Comparison of ENCODE assay signal across 29 cellular contexts in genomic region chr4:98712607-98713006, GRCh38.
"Had no signal": no experiment of that assay in that cellular context is flagged by ENCODE, and none has a peak within 500 bp of the region (broad histone marks: within the 10 kb centered on the region; RNA-seq: fewer than 3 reads in every experiment).

No MANE protein-coding gene starts in this region.

- H3K36me3 ChIP-seq: stomach, suprapubic skin, thoracic aorta, thyroid gland, tibial artery, tibial nerve, transverse colon, upper lobe of left lung, upper lobe of right lung, uterus, vagina had no signal

- ATAC-seq: stimulated activated effector memory CD8-positive, alpha-beta T cell treated with anti-CD3 and anti-CD28 coated beads, Interleukin-12 subunit alpha, Interleukin-12 subunit beta, amount 100 ng/mL, for 72 hours; stimulated activated memory B cell treated with anti-CD40 and anti-IgM and Interleukin-4, amounts not matched to agents 10 μg/mL and 1 μg/mL and 100 μg/mL, for 72 hours; stimulated activated naive B cell treated with anti-CD40 and anti-IgM and Interleukin-4, amounts not matched to agents 10 μg/mL and 1 μg/mL and 100 μg/mL, for 72 hours; stimulated activated naive CD8-positive, alpha-beta T cell treated with anti-CD3 and anti-CD28 coated beads, Interleukin-15, amount 100 ng/mL, for 72 hours; stimulated activated naive CD8-positive, alpha-beta T cell treated with anti-CD3 and anti-CD28 coated beads, Interleukin-15, Interleukin-2, amounts not matched to agents 100 U/mL and 50 U/mL, for 24 hours; upper lobe of right lung had no signal

- DNase-seq: stimulated activated CD4-positive, alpha-beta T cell treated with anti-CD3 and anti-CD28 coated beads, Interleukin-2, amount 100 ng/mL, for 48 hours; stimulated activated CD4-positive, alpha-beta T cell treated with anti-CD3 and anti-CD28 coated beads, Interleukin-4, amount 100 ng/mL, for 1 hour; stimulated activated CD4-positive, alpha-beta T cell treated with anti-CD3 and anti-CD28 coated beads, Interleukin-4, amount 100 ng/mL, for 24 hours; stimulated activated CD4-positive, alpha-beta T cell treated with anti-CD3 and anti-CD28 coated beads, Interleukin-4, amount 100 ng/mL, for 4 hours; stimulated activated CD8-positive, alpha-beta memory T cell treated with anti-CD3 and anti-CD28 coated beads, Interleukin-4, amount 100 ng/mL, for 48 hours; stimulated activated naive B cell treated with anti-CD40 and anti-IgM and Interleukin-4, amounts not matched to agents 10 μg/mL and 1 μg/mL and 100 μg/mL, for 72 hours; stimulated activated naive CD4-positive, alpha-beta T cell; stimulated activated naive CD4-positive, alpha-beta T cell treated with Interleukin-2 at 50 U/mL for 16 hours; stimulated activated naive CD8-positive, alpha-beta T cell treated with anti-CD3 and anti-CD28 coated beads, Interleukin-15, amount 100 ng/mL, for 72 hours; stimulated activated naive CD8-positive, alpha-beta T cell treated with anti-CD3 and anti-CD28 coated beads, Interleukin-15, Interleukin-2, amounts not matched to agents 100 U/mL and 50 U/mL, for 24 hours; stomach; substantia nigra; testis; thyroid gland; tibial artery; transverse colon; trophoblast cell; upper lobe of left lung; upper lobe of right lung; uterus had no signal

- H3K4me1 ChIP-seq: stomach, suprapubic skin, testis, thyroid gland, tibial artery, tibial nerve, transverse colon, upper lobe of left lung, upper lobe of right lung, uterus, vagina had no signal

- H3K4me1 Mint-ChIP-seq: stimulated activated effector memory CD8-positive, alpha-beta T cell treated with anti-CD3 and anti-CD28 coated beads, Interleukin-12 subunit alpha, Interleukin-12 subunit beta, amount 100 ng/mL, for 72 hours; stimulated activated memory B cell treated with anti-CD40 and anti-IgM and Interleukin-4, amounts not matched to agents 10 μg/mL and 1 μg/mL and 100 μg/mL, for 72 hours; stimulated activated naive B cell treated with anti-CD40 and anti-IgM and Interleukin-4, amounts not matched to agents 10 μg/mL and 1 μg/mL and 100 μg/mL, for 72 hours; stimulated activated naive CD8-positive, alpha-beta T cell treated with anti-CD3 and anti-CD28 coated beads, Interleukin-15, amount 100 ng/mL, for 72 hours had no signal

- H3K27me3 Mint-ChIP-seq: stimulated activated naive CD8-positive, alpha-beta T cell treated with anti-CD3 and anti-CD28 coated beads, Interleukin-15, amount 100 ng/mL, for 72 hours; stimulated activated naive CD8-positive, alpha-beta T cell treated with anti-CD3 and anti-CD28 coated beads, Interleukin-15, Interleukin-2, amounts not matched to agents 100 ng/mL and 50 ng/mL, for 24 hours; type B pancreatic cell had no signal

- H3K27me3 ChIP-seq: stomach, suprapubic skin, testis, thyroid gland, tibial artery, tibial nerve, transverse colon, upper lobe of left lung, upper lobe of right lung, uterus, vagina had no signal

- H3K27ac Mint-ChIP-seq: stimulated activated effector memory CD8-positive, alpha-beta T cell treated with anti-CD3 and anti-CD28 coated beads, Interleukin-12 subunit alpha, Interleukin-12 subunit beta, amount 100 ng/mL, for 72 hours; stimulated activated memory B cell treated with anti-CD40 and anti-IgM and Interleukin-4, amounts not matched to agents 10 μg/mL and 1 μg/mL and 100 μg/mL, for 72 hours; stimulated activated naive B cell treated with anti-CD40 and anti-IgM and Interleukin-4, amounts not matched to agents 10 μg/mL and 1 μg/mL and 100 μg/mL, for 72 hours; stimulated activated naive CD8-positive, alpha-beta T cell treated with anti-CD3 and anti-CD28 coated beads, Interleukin-15, amount 100 ng/mL, for 72 hours; stimulated activated naive CD8-positive, alpha-beta T cell treated with anti-CD3 and anti-CD28 coated beads, Interleukin-15, Interleukin-2, amounts not matched to agents 100 ng/mL and 50 ng/mL, for 24 hours; type B pancreatic cell had no signal

- H3K36me3 Mint-ChIP-seq: stimulated activated effector memory CD8-positive, alpha-beta T cell treated with anti-CD3 and anti-CD28 coated beads, Interleukin-12 subunit alpha, Interleukin-12 subunit beta, amount 100 ng/mL, for 72 hours; type B pancreatic cell had no signal

- FAIRE-seq: urothelium cell line had no signal

- H3K9me3 ChIP-seq: stomach, suprapubic skin, testis, thoracic aorta, thyroid gland, tibial artery, transverse colon, upper lobe of left lung, upper lobe of right lung, uterus, vagina had no signal

- H3K9me3 Mint-ChIP-seq: type B pancreatic cell had no signal

- H3K4me3 ChIP-seq: stomach, suprapubic skin, testis, thoracic aorta, thyroid gland, tibial artery, tibial nerve, transverse colon, upper lobe of left lung, upper lobe of right lung, uterus, vagina had no signal

- H3K27ac ChIP-seq: stomach, suprapubic skin, testis, thoracic aorta, thyroid gland, tibial artery, tibial nerve, transverse colon, upper lobe of left lung, upper lobe of right lung, uterus, vagina had no signal

- H3K4me3 Mint-ChIP-seq: stimulated activated effector memory CD8-positive, alpha-beta T cell treated with anti-CD3 and anti-CD28 coated beads, Interleukin-12 subunit alpha, Interleukin-12 subunit beta, amount 100 ng/mL, for 72 hours; stimulated activated memory B cell treated with anti-CD40 and anti-IgM and Interleukin-4, amounts not matched to agents 10 μg/mL and 1 μg/mL and 100 μg/mL, for 72 hours; stimulated activated naive B cell treated with anti-CD40 and anti-IgM and Interleukin-4, amounts not matched to agents 10 μg/mL and 1 μg/mL and 100 μg/mL, for 72 hours; stimulated activated naive CD8-positive, alpha-beta T cell treated with anti-CD3 and anti-CD28 coated beads, Interleukin-15, amount 100 ng/mL, for 72 hours; stimulated activated naive CD8-positive, alpha-beta T cell treated with anti-CD3 and anti-CD28 coated beads, Interleukin-15, Interleukin-2, amounts not matched to agents 100 ng/mL and 50 ng/mL, for 24 hours; type B pancreatic cell had no signal
